1 cellular context compared by ENCODE assay signal in the genomic region with DNA sequence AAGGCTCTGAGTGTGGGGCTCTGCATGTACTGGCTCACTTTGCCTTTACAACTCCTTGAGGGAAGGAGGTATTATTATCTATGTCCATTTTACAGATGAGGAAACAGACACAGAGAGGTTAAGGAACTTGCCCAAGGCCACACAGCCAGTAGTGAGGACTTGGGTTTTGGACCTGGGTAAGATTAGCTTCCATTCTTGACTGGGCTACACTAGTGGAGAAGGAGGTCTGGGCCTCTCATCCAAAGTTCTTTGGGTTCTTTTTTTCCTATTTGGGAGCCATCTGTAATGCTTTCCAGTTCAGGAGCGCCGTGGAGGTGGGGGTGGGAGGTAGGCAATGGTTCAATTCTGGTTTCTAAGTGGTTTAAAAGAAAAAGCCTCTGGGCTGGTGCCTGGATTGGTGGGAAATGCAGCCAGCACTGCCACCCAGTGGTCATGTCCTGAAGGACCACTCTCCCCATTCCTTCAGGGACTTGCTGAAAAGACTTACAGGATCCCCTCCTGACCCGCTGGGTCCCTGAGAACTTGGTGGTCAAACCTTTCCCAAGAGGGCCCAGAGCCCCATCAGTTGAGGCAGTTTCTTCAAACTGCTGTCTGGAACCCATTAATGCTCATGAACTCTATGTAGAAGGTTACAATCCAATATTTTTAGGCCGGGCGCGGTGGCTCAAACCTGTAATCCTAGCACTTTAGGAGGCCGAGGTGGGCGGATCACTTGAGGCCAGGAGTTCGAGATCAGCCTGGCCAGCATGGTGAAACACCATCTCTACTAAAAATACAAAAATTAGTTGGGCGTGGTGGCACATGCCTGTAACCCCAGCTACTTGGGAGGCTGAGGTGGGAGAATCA.
A peak's percentile ranks its signal among the peaks of the same experiment; 100 is the strongest.
TF ChIP-seq lines count a peak whose summit lies in the region.

No MANE protein-coding gene starts in this region.

TF ChIP-seq in K562, 482 proteins besides CTCF, POLR2A, EP300 and RAD21 (continued from another document and continues in another):
- TF ChIP-seq NCOA4 (IDR thresholded peaks at IDR 0.05; ENCODE audit: partially characterized antibody), result no peak
- TF ChIP-seq, protein P1, sequence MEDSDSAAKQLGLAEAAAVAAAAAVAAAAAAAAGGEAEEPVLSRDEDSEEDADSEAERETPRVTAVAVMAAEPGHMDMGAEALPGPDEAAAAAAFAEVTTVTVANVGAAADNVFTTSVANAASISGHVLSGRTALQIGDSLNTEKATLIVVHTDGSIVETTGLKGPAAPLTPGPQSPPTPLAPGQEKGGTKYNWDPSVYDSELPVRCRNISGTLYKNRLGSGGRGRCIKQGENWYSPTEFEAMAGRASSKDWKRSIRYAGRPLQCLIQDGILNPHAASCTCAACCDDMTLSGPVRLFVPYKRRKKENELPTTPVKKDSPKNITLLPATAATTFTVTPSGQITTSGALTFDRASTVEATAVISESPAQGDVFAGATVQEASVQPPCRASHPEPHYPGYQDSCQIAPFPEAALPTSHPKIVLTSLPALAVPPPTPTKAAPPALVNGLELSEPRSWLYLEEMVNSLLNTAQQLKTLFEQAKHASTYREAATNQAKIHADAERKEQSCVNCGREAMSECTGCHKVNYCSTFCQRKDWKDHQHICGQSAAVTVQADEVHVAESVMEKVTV (CRISPR knock-in tag; IDR thresholded peaks at IDR 0.05), result peak; percentile 66; the same call in 1 of the 2 replicates
- TF ChIP-seq HDAC2 (IDR thresholded peaks at IDR 0.05), result peak; percentile 68; the same call in 1 of the 2 replicates
- 0 out of 2 replicates have a peak, but pooled peaks have one; percentile 43 for TF ChIP-seq HDGF (IDR thresholded peaks at IDR 0.05)
- TF ChIP-seq SIX5 (IDR thresholded peaks at IDR 0.05; ENCODE audit: borderline replicate concordance in 1 of 2, insufficient read depth in 1 of 2, low read depth in 1 of 2, low read length in 2 of 2), result no peak
- TF ChIP-seq ADNP (tag; IDR thresholded peaks at IDR 0.05), result 0 out of 2 replicates have a peak, but pooled peaks have one; percentile 40
- peak; percentile 78 for TF ChIP-seq SMC3 (conservative IDR thresholded peaks at IDR 0.05; ENCODE audit: insufficient read depth, low read depth, low read length)
- TF ChIP-seq ZNF23 (CRISPR knock-in tag; IDR thresholded peaks at IDR 0.05), result no peak
- TF ChIP-seq, protein P2, sequence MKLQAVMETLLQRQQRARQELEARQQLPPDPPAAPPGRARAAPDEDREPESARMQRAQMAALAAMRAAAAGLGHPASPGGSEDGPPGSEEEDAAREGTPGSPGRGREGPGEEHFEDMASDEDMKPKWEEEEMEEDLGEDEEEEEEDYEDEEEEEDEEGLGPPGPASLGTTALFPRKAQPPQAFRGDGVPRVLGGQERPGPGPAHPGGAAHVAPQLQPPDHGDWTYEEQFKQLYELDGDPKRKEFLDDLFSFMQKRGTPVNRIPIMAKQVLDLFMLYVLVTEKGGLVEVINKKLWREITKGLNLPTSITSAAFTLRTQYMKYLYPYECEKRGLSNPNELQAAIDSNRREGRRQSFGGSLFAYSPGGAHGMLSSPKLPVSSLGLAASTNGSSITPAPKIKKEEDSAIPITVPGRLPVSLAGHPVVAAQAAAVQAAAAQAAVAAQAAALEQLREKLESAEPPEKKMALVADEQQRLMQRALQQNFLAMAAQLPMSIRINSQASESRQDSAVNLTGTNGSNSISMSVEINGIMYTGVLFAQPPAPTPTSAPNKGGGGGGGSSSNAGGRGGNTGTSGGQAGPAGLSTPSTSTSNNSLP (IDR thresholded peaks at IDR 0.05; ENCODE audit: borderline replicate concordance, low read depth, low read length), result no peak
- TF ChIP-seq ZNF175 (CRISPR knock-in tag; IDR thresholded peaks at IDR 0.05; ENCODE audit: low read depth), result no peak
- no peak for TF ChIP-seq NRF1 (conservative IDR thresholded peaks at IDR 0.05 in 1 of 2, IDR thresholded peaks at IDR 0.05 in 1 of 2)
- TF ChIP-seq ZFP36 (IDR thresholded peaks at IDR 0.05; ENCODE audit: low read depth, low read length, partially characterized antibody), result peak; percentile 86
- peak in 1 of 2 experiments; percentile 33; a peak in 2 of 4 replicates for TF ChIP-seq RCOR1 (IDR thresholded peaks at IDR 0.05; ENCODE audit: borderline replicate concordance in 1 of 2, low read depth in 2 of 2, low read length in 2 of 2)
- peak in 1 of 2 experiments; percentile 46; a peak in 1 of 4 replicates for TF ChIP-seq MAZ (CRISPR knock-in tag; conservative IDR thresholded peaks at IDR 0.05 in 1 of 2, IDR thresholded peaks at IDR 0.05 in 1 of 2)
- TF ChIP-seq, protein P3, sequence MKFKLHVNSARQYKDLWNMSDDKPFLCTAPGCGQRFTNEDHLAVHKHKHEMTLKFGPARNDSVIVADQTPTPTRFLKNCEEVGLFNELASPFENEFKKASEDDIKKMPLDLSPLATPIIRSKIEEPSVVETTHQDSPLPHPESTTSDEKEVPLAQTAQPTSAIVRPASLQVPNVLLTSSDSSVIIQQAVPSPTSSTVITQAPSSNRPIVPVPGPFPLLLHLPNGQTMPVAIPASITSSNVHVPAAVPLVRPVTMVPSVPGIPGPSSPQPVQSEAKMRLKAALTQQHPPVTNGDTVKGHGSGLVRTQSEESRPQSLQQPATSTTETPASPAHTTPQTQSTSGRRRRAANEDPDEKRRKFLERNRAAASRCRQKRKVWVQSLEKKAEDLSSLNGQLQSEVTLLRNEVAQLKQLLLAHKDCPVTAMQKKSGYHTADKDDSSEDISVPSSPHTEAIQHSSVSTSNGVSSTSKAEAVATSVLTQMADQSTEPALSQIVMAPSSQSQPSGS (CRISPR knock-in tag; IDR thresholded peaks at IDR 0.05), result no peak
- TF ChIP-seq PURB (CRISPR knock-in tag; IDR thresholded peaks at IDR 0.05; ENCODE audit: low read depth), result no peak
- TF ChIP-seq, protein P4, sequence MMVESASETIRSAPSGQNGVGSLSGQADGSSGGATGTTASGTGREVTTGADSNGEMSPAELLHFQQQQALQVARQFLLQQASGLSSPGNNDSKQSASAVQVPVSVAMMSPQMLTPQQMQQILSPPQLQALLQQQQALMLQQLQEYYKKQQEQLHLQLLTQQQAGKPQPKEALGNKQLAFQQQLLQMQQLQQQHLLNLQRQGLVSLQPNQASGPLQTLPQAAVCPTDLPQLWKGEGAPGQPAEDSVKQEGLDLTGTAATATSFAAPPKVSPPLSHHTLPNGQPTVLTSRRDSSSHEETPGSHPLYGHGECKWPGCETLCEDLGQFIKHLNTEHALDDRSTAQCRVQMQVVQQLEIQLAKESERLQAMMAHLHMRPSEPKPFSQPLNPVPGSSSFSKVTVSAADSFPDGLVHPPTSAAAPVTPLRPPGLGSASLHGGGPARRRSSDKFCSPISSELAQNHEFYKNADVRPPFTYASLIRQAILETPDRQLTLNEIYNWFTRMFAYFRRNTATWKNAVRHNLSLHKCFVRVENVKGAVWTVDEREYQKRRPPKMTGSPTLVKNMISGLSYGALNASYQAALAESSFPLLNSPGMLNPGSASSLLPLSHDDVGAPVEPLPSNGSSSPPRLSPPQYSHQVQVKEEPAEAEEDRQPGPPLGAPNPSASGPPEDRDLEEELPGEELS (CRISPR knock-in tag; IDR thresholded peaks at IDR 0.05; ENCODE audit: borderline replicate concordance), result no peak
- no peak for TF ChIP-seq SPI1 (IDR thresholded peaks at IDR 0.05; ENCODE audit: borderline replicate concordance, low read depth, low read length)
- no peak for TF ChIP-seq KAT2B (IDR thresholded peaks at IDR 0.05; ENCODE audit: low read depth, low read length)
- no peak for TF ChIP-seq ILK (tag; IDR thresholded peaks at IDR 0.05; ENCODE audit: borderline replicate concordance, low read depth)
- no peak for TF ChIP-seq GTF2E2 (tag; IDR thresholded peaks at IDR 0.05)
- 0 out of 2 replicates have a peak, but pooled peaks have one; percentile 65 for TF ChIP-seq PTBP1 (IDR thresholded peaks at IDR 0.05; ENCODE audit: low read depth, low read length)
- no peak for TF ChIP-seq ZKSCAN3 (CRISPR knock-in tag; IDR thresholded peaks at IDR 0.05)
- TF ChIP-seq SETDB1 (IDR thresholded peaks at IDR 0.05; ENCODE audit: low read length), result no peak
- TF ChIP-seq, protein P5, sequence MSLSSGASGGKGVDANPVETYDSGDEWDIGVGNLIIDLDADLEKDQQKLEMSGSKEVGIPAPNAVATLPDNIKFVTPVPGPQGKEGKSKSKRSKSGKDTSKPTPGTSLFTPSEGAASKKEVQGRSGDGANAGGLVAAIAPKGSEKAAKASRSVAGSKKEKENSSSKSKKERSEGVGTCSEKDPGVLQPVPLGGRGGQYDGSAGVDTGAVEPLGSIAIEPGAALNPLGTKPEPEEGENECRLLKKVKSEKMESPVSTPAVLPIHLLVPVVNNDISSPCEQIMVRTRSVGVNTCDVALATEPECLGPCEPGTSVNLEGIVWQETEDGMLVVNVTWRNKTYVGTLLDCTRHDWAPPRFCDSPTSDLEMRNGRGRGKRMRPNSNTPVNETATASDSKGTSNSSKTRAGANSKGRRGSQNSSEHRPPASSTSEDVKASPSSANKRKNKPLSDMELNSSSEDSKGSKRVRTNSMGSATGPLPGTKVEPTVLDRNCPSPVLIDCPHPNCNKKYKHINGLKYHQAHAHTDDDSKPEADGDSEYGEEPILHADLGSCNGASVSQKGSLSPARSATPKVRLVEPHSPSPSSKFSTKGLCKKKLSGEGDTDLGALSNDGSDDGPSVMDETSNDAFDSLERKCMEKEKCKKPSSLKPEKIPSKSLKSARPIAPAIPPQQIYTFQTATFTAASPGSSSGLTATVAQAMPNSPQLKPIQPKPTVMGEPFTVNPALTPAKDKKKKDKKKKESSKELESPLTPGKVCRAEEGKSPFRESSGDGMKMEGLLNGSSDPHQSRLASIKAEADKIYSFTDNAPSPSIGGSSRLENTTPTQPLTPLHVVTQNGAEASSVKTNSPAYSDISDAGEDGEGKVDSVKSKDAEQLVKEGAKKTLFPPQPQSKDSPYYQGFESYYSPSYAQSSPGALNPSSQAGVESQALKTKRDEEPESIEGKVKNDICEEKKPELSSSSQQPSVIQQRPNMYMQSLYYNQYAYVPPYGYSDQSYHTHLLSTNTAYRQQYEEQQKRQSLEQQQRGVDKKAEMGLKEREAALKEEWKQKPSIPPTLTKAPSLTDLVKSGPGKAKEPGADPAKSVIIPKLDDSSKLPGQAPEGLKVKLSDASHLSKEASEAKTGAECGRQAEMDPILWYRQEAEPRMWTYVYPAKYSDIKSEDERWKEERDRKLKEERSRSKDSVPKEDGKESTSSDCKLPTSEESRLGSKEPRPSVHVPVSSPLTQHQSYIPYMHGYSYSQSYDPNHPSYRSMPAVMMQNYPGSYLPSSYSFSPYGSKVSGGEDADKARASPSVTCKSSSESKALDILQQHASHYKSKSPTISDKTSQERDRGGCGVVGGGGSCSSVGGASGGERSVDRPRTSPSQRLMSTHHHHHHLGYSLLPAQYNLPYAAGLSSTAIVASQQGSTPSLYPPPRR (CRISPR knock-in tag; IDR thresholded peaks at IDR 0.05; ENCODE audit: borderline replicate concordance), result no peak
- TF ChIP-seq TCF7 (IDR thresholded peaks at IDR 0.05; ENCODE audit: borderline replicate concordance), result no peak
- TF ChIP-seq FOXK2 (conservative IDR thresholded peaks at IDR 0.05 in 1 of 2, IDR thresholded peaks at IDR 0.05 in 1 of 2; ENCODE audit: low read depth in 2 of 2), result no peak
- no peak for TF ChIP-seq NR1H2 (CRISPR knock-in tag; IDR thresholded peaks at IDR 0.05)
- peak in 1 of 2 experiments; percentile 37; a peak in 1 of 3 replicates for TF ChIP-seq CBX3 (IDR thresholded peaks at IDR 0.05; ENCODE audit: borderline replicate concordance in 1 of 2, low read length in 2 of 2)
- no peak for TF ChIP-seq ZNF354B (CRISPR knock-in tag; IDR thresholded peaks at IDR 0.05)
- peak; percentile 97 for TF ChIP-seq BCOR (IDR thresholded peaks at IDR 0.05)
- peak; percentile 96 for TF ChIP-seq RBM25 (IDR thresholded peaks at IDR 0.05; ENCODE audit: low read depth, low read length, severe bottlenecking)
- TF ChIP-seq, protein P6, sequence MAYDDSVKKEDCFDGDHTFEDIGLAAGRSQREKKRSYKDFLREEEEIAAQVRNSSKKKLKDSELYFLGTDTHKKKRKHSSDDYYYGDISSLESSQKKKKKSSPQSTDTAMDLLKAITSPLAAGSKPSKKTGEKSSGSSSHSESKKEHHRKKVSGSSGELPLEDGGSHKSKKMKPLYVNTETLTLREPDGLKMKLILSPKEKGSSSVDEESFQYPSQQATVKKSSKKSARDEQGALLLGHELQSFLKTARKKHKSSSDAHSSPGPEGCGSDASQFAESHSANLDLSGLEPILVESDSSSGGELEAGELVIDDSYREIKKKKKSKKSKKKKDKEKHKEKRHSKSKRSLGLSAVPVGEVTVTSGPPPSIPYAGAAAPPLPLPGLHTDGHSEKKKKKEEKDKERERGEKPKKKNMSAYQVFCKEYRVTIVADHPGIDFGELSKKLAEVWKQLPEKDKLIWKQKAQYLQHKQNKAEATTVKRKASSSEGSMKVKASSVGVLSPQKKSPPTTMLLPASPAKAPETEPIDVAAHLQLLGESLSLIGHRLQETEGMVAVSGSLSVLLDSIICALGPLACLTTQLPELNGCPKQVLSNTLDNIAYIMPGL (CRISPR knock-in tag; IDR thresholded peaks at IDR 0.05), result no peak
- TF ChIP-seq SMARCA5 (IDR thresholded peaks at IDR 0.05), result peak; percentile 91
- no peak for TF ChIP-seq SMAD2 (IDR thresholded peaks at IDR 0.05; ENCODE audit: low read depth, low read length)
- TF ChIP-seq, protein P7, sequence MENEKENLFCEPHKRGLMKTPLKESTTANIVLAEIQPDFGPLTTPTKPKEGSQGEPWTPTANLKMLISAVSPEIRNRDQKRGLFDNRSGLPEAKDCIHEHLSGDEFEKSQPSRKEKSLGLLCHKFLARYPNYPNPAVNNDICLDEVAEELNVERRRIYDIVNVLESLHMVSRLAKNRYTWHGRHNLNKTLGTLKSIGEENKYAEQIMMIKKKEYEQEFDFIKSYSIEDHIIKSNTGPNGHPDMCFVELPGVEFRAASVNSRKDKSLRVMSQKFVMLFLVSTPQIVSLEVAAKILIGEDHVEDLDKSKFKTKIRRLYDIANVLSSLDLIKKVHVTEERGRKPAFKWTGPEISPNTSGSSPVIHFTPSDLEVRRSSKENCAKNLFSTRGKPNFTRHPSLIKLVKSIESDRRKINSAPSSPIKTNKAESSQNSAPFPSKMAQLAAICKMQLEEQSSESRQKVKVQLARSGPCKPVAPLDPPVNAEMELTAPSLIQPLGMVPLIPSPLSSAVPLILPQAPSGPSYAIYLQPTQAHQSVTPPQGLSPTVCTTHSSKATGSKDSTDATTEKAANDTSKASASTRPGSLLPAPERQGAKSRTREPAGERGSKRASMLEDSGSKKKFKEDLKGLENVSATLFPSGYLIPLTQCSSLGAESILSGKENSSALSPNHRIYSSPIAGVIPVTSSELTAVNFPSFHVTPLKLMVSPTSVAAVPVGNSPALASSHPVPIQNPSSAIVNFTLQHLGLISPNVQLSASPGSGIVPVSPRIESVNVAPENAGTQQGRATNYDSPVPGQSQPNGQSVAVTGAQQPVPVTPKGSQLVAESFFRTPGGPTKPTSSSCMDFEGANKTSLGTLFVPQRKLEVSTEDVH (IDR thresholded peaks at IDR 0.05; ENCODE audit: low read depth, partially characterized antibody), result no peak
- peak; percentile 21; the same call in 1 of the 2 replicates for TF ChIP-seq CC2D1A (IDR thresholded peaks at IDR 0.05)
- no peak for TF ChIP-seq HDAC1 (IDR thresholded peaks at IDR 0.05)
- peak; percentile 77 to 84 for TF ChIP-seq KDM1A (IDR thresholded peaks at IDR 0.05)
- TF ChIP-seq, protein P8, sequence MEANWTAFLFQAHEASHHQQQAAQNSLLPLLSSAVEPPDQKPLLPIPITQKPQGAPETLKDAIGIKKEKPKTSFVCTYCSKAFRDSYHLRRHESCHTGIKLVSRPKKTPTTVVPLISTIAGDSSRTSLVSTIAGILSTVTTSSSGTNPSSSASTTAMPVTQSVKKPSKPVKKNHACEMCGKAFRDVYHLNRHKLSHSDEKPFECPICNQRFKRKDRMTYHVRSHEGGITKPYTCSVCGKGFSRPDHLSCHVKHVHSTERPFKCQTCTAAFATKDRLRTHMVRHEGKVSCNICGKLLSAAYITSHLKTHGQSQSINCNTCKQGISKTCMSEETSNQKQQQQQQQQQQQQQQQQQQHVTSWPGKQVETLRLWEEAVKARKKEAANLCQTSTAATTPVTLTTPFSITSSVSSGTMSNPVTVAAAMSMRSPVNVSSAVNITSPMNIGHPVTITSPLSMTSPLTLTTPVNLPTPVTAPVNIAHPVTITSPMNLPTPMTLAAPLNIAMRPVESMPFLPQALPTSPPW (CRISPR knock-in tag; IDR thresholded peaks at IDR 0.05), result peak; percentile 34
- no peak for TF ChIP-seq MEIS2 (IDR thresholded peaks at IDR 0.05; ENCODE audit: partially characterized antibody)
